8 cellular contexts compared by ENCODE assay signal in genomic region chr6:37171141-37171969, GRCh38. TPM values are rescaled to one million over a fixed set of nuclear protein-coding genes. Genes with fewer than 3 reads are reported as not detected.
A peak's percentile ranks its signal among the peaks of the same experiment; 100 is the strongest.
DNase-seq lines count a peak whose midpoint lies in the region; ATAC-seq, FAIRE-seq and TF ChIP-seq lines count a peak whose summit lies in the region.

No MANE protein-coding gene starts in this region.

- H3K4me3 ChIP-seq in HUES48 (ENCODE audit: low read depth, low read length): peak overlapping the region; percentile 93
- peak overlapping the region; percentile 76 for H3K4me3 ChIP-seq in suprapubic skin

- H3K36me3 Mint-ChIP-seq in CD14-positive monocyte: peaks cover 33 to 37% of the 10 kb centered on the region in 2 donors
- peaks cover 74% of the 10 kb centered on the region for H3K36me3 Mint-ChIP-seq in effector memory CD8-positive, alpha-beta T cell (ENCODE audit: insufficient read depth)

- peaks cover 60% of the 10 kb centered on the region for H3K4me1 Mint-ChIP-seq in CD14-positive monocyte
- peaks cover 44 to 53% of the 10 kb centered on the region in 2 donors for H3K4me1 Mint-ChIP-seq in effector memory CD8-positive, alpha-beta T cell (ENCODE audit: low read depth in 2 of 2)

- no peaks in the 10 kb centered on the region for H3K9me3 ChIP-seq in HUES48 (ENCODE audit: control insufficient read depth, insufficient read depth, low read length)
- H3K9me3 ChIP-seq in suprapubic skin: no peaks in the 10 kb centered on the region

- peak overlapping the region; percentile 94 to 98 for H3K4me3 Mint-ChIP-seq in CD14-positive monocyte
- peak overlapping the region; percentile 94 to 96 for H3K4me3 Mint-ChIP-seq in effector memory CD8-positive, alpha-beta T cell

- FAIRE-seq in D721Med (lab: Jason Lieb, UNC): no peak

- 0 out of 2 replicates have a peak, but pooled peaks cover 3% of the 10 kb centered on the region for H3K27me3 ChIP-seq in HUES48 (ENCODE audit: control insufficient read depth, insufficient read depth, low read length)
- no peaks in the 10 kb centered on the region for H3K27me3 ChIP-seq in suprapubic skin

- TF ChIP-seq POLR2A in suprapubic skin (IDR thresholded peaks at IDR 0.05): no peak

- H3K9ac ChIP-seq in HUES48 (ENCODE audit: low read depth, low read length): peak overlapping the region; percentile 82

- WGBS in suprapubic skin: under 1% methylated on average over 8 of the region's 48 CpGs

- no peak for TF ChIP-seq EP300 in suprapubic skin (IDR thresholded peaks at IDR 0.05)

- H3K36me3 ChIP-seq in HUES48 (ENCODE audit: control insufficient read depth, insufficient read depth, low read length) (peaks cover 46% of the 10 kb centered on the region), suprapubic skin (peaks cover 27% of the 10 kb centered on the region)

- peaks cover 2 to 8% (median 2%) of the 10 kb centered on the region in 3 donors for H3K27me3 Mint-ChIP-seq in CD14-positive monocyte (ENCODE audit: low read depth in 3 of 3)
- H3K27me3 Mint-ChIP-seq in effector memory CD8-positive, alpha-beta T cell: no peaks in the 10 kb centered on the region

- H3K4me1 ChIP-seq in HUES48 (ENCODE audit: control insufficient read depth, insufficient read depth, low read length) (peaks cover 24% of the 10 kb centered on the region), suprapubic skin (peaks cover 47% of the 10 kb centered on the region)

- H3K9me3 Mint-ChIP-seq in CD14-positive monocyte: peaks cover 0 to 2% (median 0%) of the 10 kb centered on the region in 7 donors
- H3K9me3 Mint-ChIP-seq in effector memory CD8-positive, alpha-beta T cell: no peaks in the 10 kb centered on the region

- peak overlapping the region; percentile 94 to 95 (median 95) for H3K27ac Mint-ChIP-seq in CD14-positive monocyte
- H3K27ac Mint-ChIP-seq in effector memory CD8-positive, alpha-beta T cell: peak overlapping the region; percentile 95 to 98

- ATAC-seq in effector memory CD8-positive, alpha-beta T cell (replicated peaks): no peak
- ATAC-seq in GM18511 (IDR thresholded peaks at IDR 0.05; ENCODE audit: unreplicated experiment): no peak

- no peak for DNase-seq in CD14-positive monocyte (ENCODE audit: low spot score)
- peak; percentile 30 to 42 for DNase-seq in activated CD4-positive, alpha-beta T cell treated with anti-CD3 and anti-CD28 coated beads for 4 hours
- DNase-seq in effector memory CD8-positive, alpha-beta T cell: peak; percentile 30 to 43 (median 31)
- peak; percentile 49 for DNase-seq in midbrain (lab: John Stamatoyannopoulos, UW)
- DNase-seq in suprapubic skin (ENCODE audit: low spot score in 2 of 2): peak; percentile 78 to 85
- no peak for DNase-seq in D721Med (ENCODE audit: insufficient read length, low spot score)

- TF ChIP-seq CTCF in CD14-positive monocyte (IDR thresholded peaks at IDR 0.05): no peak
- TF ChIP-seq CTCF in suprapubic skin (IDR thresholded peaks at IDR 0.05): no peak
- TF ChIP-seq CTCF in D721Med (IDR thresholded peaks at IDR 0.05; ENCODE audit: insufficient read depth, missing control alignments): no peak

- intact Hi-C loops in CD14-positive monocyte (cut with micrococcal nuclease): loop anchor here (2.0 to 5.0 kb wide), 2 partner anchors 15 to 36 kb away; no protein-coding TSS in a partner anchor

- peak overlapping the region; percentile 87 for H3K27ac ChIP-seq in HUES48 (ENCODE audit: low read depth, low read length)
- H3K27ac ChIP-seq in suprapubic skin: peak overlapping the region; percentile 89

RNA-seq across cellular contexts. Expression of gene PIM1, which starts 1.4 kb away (rescaled TPM):
- polyA plus RNA-seq in CD14-positive monocyte: 10 to 100 TPM; 20.5 to 24.4 TPM
- total RNA-seq in suprapubic skin: 100 to 1,000 TPM in 2 of 4 donors, 10 to 100 TPM in 2; 63.6 to 158 (median 110) TPM

Comparison
In these comparisons a context has a peak if more than half of its experiments do, and no peak if none do; other contexts are left out.
1. DNase-seq: peak in activated CD4-positive, alpha-beta T cell treated with anti-CD3 and anti-CD28 coated beads for 4 hours (2 of 2), effector memory CD8-positive, alpha-beta T cell (3 of 3), midbrain (single experiment) and suprapubic skin (2 of 2); none in CD14-positive monocyte (single experiment) and D721Med (single experiment).